10 cellular contexts compared by ENCODE assay signal in the genomic region with DNA sequence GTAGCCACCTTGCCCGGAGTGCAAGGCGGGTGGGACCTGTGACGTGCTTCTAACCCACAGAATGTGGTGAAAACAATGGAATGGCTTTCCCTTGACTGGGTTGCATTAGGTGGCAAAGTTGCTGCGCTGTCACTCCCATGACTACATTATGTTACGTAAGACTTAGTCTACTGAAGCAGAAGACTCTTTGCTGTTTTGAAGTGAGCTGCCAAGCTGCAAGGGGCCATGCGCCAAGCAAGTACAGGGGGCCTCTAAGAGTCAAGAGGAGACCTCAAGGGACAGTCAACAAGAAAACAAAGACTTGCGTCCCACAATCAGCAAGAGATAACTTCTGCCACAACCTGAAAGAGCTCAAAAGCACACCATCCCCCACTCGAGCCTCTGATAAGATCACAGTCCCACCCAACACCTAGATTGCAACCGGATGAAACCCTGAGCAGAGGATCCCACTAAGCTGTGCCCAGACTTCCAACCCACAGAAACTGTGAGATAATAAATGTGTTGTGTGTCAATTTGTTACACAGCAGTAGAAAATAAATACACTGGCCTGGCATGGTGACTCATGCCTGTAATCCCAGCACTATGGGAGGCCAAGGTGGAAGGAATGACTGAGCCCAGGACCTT. TPM values are rescaled to one million over a fixed set of nuclear protein-coding genes. Genes with fewer than 3 reads are reported as not detected.
DNase-seq lines count a peak whose midpoint lies in the region; ATAC-seq and TF ChIP-seq lines count a peak whose summit lies in the region.
"Had no signal": no experiment of that assay in that cellular context is flagged by ENCODE, and none has a peak within 500 bp of the region (broad histone marks: within the 10 kb centered on the region; RNA-seq: fewer than 3 reads in every experiment).

No MANE protein-coding gene starts in this region.

- H3K4me3 ChIP-seq in suprapubic skin (no peak overlapping the region), prostate gland (no peak overlapping the region)
- H3K4me3 ChIP-seq: dorsolateral prefrontal cortex had no signal

- H3K36me3 Mint-ChIP-seq in activated T-cell treated with anti-CD3 and anti-CD28 coated beads, Interleukin-2, amount 50 U/mL, for 4 hours (ENCODE audit: insufficient read depth), result peaks cover 7% of the 10 kb centered on the region
- H3K36me3 Mint-ChIP-seq in activated CD8-positive, alpha-beta T cell treated with anti-CD3 and anti-CD28 coated beads for 36 hours (ENCODE audit: low read depth), result peaks cover 42% of the 10 kb centered on the region

- peaks cover 64% of the 10 kb centered on the region for H3K4me1 ChIP-seq in foreskin keratinocyte
- peaks cover 84% of the 10 kb centered on the region for H3K4me1 ChIP-seq in suprapubic skin
- H3K4me1 ChIP-seq in prostate gland (replicated peaks), result peaks cover 16% of the 10 kb centered on the region

- H3K4me3 Mint-ChIP-seq in activated T-cell treated with anti-CD3 and anti-CD28 coated beads, Interleukin-2, amount 50 U/mL, for 4 hours, result peak overlapping the region; percentile 69
- H3K4me3 Mint-ChIP-seq in activated CD8-positive, alpha-beta T cell treated with anti-CD3 and anti-CD28 coated beads for 36 hours, result no peak overlapping the region

- H3K27me3 ChIP-seq in foreskin keratinocyte, result no peaks in the 10 kb centered on the region
- no peaks in the 10 kb centered on the region for H3K27me3 ChIP-seq in suprapubic skin
- no peaks in the 10 kb centered on the region for H3K27me3 ChIP-seq in prostate gland (replicated peaks; ENCODE audit: insufficient read depth)
- H3K27me3 ChIP-seq: dorsolateral prefrontal cortex had no signal

- intact Hi-C loops in activated CD8-positive, alpha-beta T cell treated with anti-CD3 and anti-CD28 coated beads for 36 hours (cut with micrococcal nuclease), result no loop called here
- intact Hi-C loops in prostate gland (cut with DNase I), result no loop called here

- H3K27ac ChIP-seq in foreskin keratinocyte (peak overlapping the region; percentile 92), suprapubic skin (peak overlapping the region; percentile 11), prostate gland (no peak overlapping the region)

- CTCF ChIA-PET in activated CD8-positive, alpha-beta T cell treated with anti-CD3 and anti-CD28 coated beads for 36 hours (lab: Charles Lee), result interaction anchor here (1.6 kb wide), 1 partner anchor 13 kb away, joined by 4 read pairs; no protein-coding TSS in a partner anchor

- POLR2A ChIA-PET in activated CD8-positive, alpha-beta T cell treated with anti-CD3 and anti-CD28 coated beads for 36 hours (lab: Charles Lee), result interaction anchor here (0.6 to 2.3 kb wide), 10 partner anchors 9 to 69 kb away, joined by 3 to 15 read pairs (median 4); partner anchors contain the start of gene ANKRD11

- H3K9me3 ChIP-seq in suprapubic skin, result no peaks in the 10 kb centered on the region
- no peaks in the 10 kb centered on the region for H3K9me3 ChIP-seq in prostate gland

- no peak for TF ChIP-seq CTCF in activated CD8-positive, alpha-beta T cell treated with anti-CD3 and anti-CD28 coated beads for 36 hours (IDR thresholded peaks at IDR 0.05)
- no peak for TF ChIP-seq CTCF in foreskin keratinocyte (conservative IDR thresholded peaks at IDR 0.05)
- no peak for TF ChIP-seq CTCF in suprapubic skin (IDR thresholded peaks at IDR 0.05)
- TF ChIP-seq CTCF in prostate gland (IDR thresholded peaks at IDR 0.05), result no peak

- no peak for DNase-seq in activated T-cell treated with anti-CD3 and anti-CD28 coated beads, Interleukin-2, amount 50 U/mL, for 4 hours
- DNase-seq in activated T-cell treated with anti-CD3 and anti-CD28 coated beads for 4 hours (no peak), foreskin keratinocyte (peak in 1 of 2 donors; percentile 55), suprapubic skin (ENCODE audit: low spot score in 2 of 2) (no peak), COR-L47 (lab: John Stamatoyannopoulos, UW) (no peak), NCI-H526 (lab: John Stamatoyannopoulos, UW) (no peak), prostate gland (ENCODE audit: low spot score) (no peak)
- no peak for DNase-seq in activated CD8-positive, alpha-beta T cell treated with anti-CD3 and anti-CD28 coated beads for 36 hours
- DNase-seq: dorsolateral prefrontal cortex, NCI-H1436 treated with DMSO at 0.1 percent for 48 hours had no signal

- H3K36me3 ChIP-seq in suprapubic skin (no peaks in the 10 kb centered on the region), prostate gland (no peaks in the 10 kb centered on the region)

- TF ChIP-seq POLR2A in suprapubic skin (IDR thresholded peaks at IDR 0.05) (no peak), prostate gland (IDR thresholded peaks at IDR 0.05) (no peak)

- peak overlapping the region; percentile 79 for H3K27ac Mint-ChIP-seq in activated CD8-positive, alpha-beta T cell treated with anti-CD3 and anti-CD28 coated beads for 36 hours

- peak in 1 of 2 donors; percentile 11 for ATAC-seq in activated T-cell treated with anti-CD3 and anti-CD28 coated beads, Interleukin-2, amount 50 U/mL, for 4 hours
- ATAC-seq in activated CD8-positive, alpha-beta T cell treated with anti-CD3 and anti-CD28 coated beads for 36 hours, result no peak
- ATAC-seq in foreskin keratinocyte, result no peak

- no peak for TF ChIP-seq EP300 in suprapubic skin (IDR thresholded peaks at IDR 0.05)

- 79% methylated on average over 9 of the region's 9 CpGs for WGBS in suprapubic skin
- WGBS in prostate gland, result 83% methylated on average over 9 of the region's 9 CpGs

- no peaks in the 10 kb centered on the region for H3K27me3 Mint-ChIP-seq in activated T-cell treated with anti-CD3 and anti-CD28 coated beads, Interleukin-2, amount 50 U/mL, for 4 hours (ENCODE audit: low read depth)
- no peaks in the 10 kb centered on the region for H3K27me3 Mint-ChIP-seq in activated CD8-positive, alpha-beta T cell treated with anti-CD3 and anti-CD28 coated beads for 36 hours

- no peaks in the 10 kb centered on the region for H3K9me3 Mint-ChIP-seq in activated T-cell treated with anti-CD3 and anti-CD28 coated beads, Interleukin-2, amount 50 U/mL, for 4 hours
- peaks cover 2% of the 10 kb centered on the region for H3K9me3 Mint-ChIP-seq in activated CD8-positive, alpha-beta T cell treated with anti-CD3 and anti-CD28 coated beads for 36 hours

- peaks cover 88% of the 10 kb centered on the region for H3K4me1 Mint-ChIP-seq in activated T-cell treated with anti-CD3 and anti-CD28 coated beads, Interleukin-2, amount 50 U/mL, for 4 hours (ENCODE audit: low read depth)
- H3K4me1 Mint-ChIP-seq in activated CD8-positive, alpha-beta T cell treated with anti-CD3 and anti-CD28 coated beads for 36 hours (ENCODE audit: low read depth), result peaks cover 83% of the 10 kb centered on the region

RNA-seq across cellular contexts. Expression of gene ANKRD11, which starts 16.5 kb away (rescaled TPM):
- total RNA-seq in activated T-cell treated with anti-CD3 and anti-CD28 coated beads, Interleukin-2, amount 50 U/mL, for 4 hours, result 100 to 1,000 TPM; 153 to 181 (median 162) TPM
- total RNA-seq in activated CD8-positive, alpha-beta T cell treated with anti-CD3 and anti-CD28 coated beads for 36 hours, result 100 to 1,000 TPM; 145 to 147 TPM
- total RNA-seq in foreskin keratinocyte (67.0 and 73.2 TPM in 2 replicates), suprapubic skin (100 to 1,000 TPM in 3 of 4 donors, 10 to 100 TPM in 1; 85.4 to 212 (median 127) TPM), prostate gland (100 to 1,000 TPM in 1 of 2 donors, 10 to 100 TPM in 1; 66.2 to 143 TPM)
- polyA plus RNA-seq in foreskin keratinocyte, result 45.8 and 54.3 TPM in 2 replicates

RNA-seq across cellular contexts. Expression of gene SPG7, which starts 34.3 kb away (rescaled TPM):
- total RNA-seq in activated T-cell treated with anti-CD3 and anti-CD28 coated beads, Interleukin-2, amount 50 U/mL, for 4 hours, result 10 to 100 TPM; 76.1 to 88.4 (median 78.5) TPM
- total RNA-seq in activated CD8-positive, alpha-beta T cell treated with anti-CD3 and anti-CD28 coated beads for 36 hours, result 10 to 100 TPM; 78.6 to 79.8 TPM
- 66.2 and 70.7 TPM in 2 replicates for total RNA-seq in foreskin keratinocyte
- 52.7 and 53.6 TPM in 2 replicates for polyA plus RNA-seq in foreskin keratinocyte
- total RNA-seq in suprapubic skin, result 100 to 1,000 TPM; 131 to 324 (median 144) TPM
- total RNA-seq in prostate gland, result 100 to 1,000 TPM; 128 to 165 TPM

Comparison
In these comparisons a context has a peak if more than half of its experiments do, and no peak if none do; other contexts are left out.
1. H3K27ac ChIP-seq: peak in foreskin keratinocyte (single experiment) and suprapubic skin (single experiment); none in prostate gland (0 of 2).